ENCODE assay signal across 12 cellular contexts in the genomic region with DNA sequence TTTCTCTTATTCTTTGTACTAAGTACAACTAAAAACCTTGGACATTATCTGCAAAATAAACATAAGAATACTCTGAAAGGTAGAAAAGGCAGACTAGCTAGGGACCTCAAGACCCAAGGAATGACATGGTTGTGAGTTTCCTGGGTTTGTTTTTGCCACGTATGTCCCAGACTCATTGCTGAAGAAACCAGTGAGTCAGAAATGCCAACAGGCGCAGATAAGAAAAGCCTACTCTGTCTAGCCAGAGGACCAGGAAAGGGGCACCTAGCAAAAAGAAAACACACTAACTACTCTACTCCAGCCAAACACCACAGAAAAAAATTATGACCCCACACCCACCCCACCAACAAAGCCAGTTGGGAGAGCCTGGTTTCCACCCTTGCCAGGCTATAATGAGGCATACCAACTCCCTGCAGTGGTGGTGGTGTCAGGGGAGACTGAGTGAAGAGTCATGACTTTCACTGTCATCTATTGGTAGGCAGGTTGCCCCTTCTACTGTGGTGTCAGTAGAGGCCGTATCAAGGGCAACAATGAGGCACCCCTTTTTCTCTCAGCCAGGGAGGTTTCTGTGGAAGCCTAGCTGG. TPM values are rescaled to one million over a fixed set of nuclear protein-coding genes. Genes with fewer than 3 reads are reported as not detected.
A peak's percentile ranks its signal among the peaks of the same experiment; 100 is the strongest.
DNase-seq lines count a peak whose midpoint lies in the region; ATAC-seq lines count a peak whose summit lies in the region.
"Had no signal": no experiment of that assay in that cellular context is flagged by ENCODE, and none has a peak within 500 bp of the region (broad histone marks: within the 10 kb centered on the region; RNA-seq: fewer than 3 reads in every experiment).

No MANE protein-coding gene starts in this region.

- ATAC-seq in aorta (ENCODE audit: low FRiP score) (peak; percentile 50), HG03175 (IDR thresholded peaks at IDR 0.05; ENCODE audit: unreplicated experiment) (no peak), HG03520 (IDR thresholded peaks at IDR 0.05; ENCODE audit: unreplicated experiment) (no peak)

- no peak overlapping the region for H3K9ac ChIP-seq in adipocyte (ENCODE audit: low read length)

- 21 to 38% methylated on average over 3 of the region's 3 CpGs for WGBS in aorta, 2 donors

- peak; percentile 49 for DNase-seq in stimulated activated CD4-positive, alpha-beta T cell treated with anti-CD3 and anti-CD28 coated beads, Interleukin-1b, Interleukin-23, amount 100 ng/mL, for 48 hours
- no peak for DNase-seq in stimulated activated CD4-positive, alpha-beta T cell treated with anti-CD3 and anti-CD28 coated beads, Interleukin-4, amount 100 ng/mL, for 1 hour
- DNase-seq in adipocyte (ENCODE audit: low read depth), result peak; percentile 70
- DNase-seq in iris pigment epithelial cell (ENCODE audit: low read depth), result peak; percentile 79
- DNase-seq in aorta, result no peak
- DNase-seq in HUDEP-2 (lab: John Stamatoyannopoulos, UW; ENCODE audit: unreplicated experiment in 76 of 76), result no peak
- DNase-seq: activated CD4-positive, CD25-positive, alpha-beta regulatory T cell; CD4-positive, CD25-positive, alpha-beta regulatory T cell; SHP77 had no signal

- H3K9me3 ChIP-seq in adipocyte (ENCODE audit: control insufficient read depth, low read length), result peaks cover 12% of the 10 kb centered on the region
- no peaks in the 10 kb centered on the region for H3K9me3 ChIP-seq in aorta (ENCODE audit: control insufficient read depth, low read length)

- intact Hi-C loops in aorta (cut with DNase I), result no loop called here

- H3K36me3 ChIP-seq in adipocyte (ENCODE audit: control insufficient read depth, insufficient read depth, low read length, severe bottlenecking) (no peaks in the 10 kb centered on the region), aorta (ENCODE audit: control insufficient read depth in 1 of 2, insufficient read depth in 2 of 2, low read length in 1 of 2) (no peaks in the 10 kb centered on the region)

- no peaks in the 10 kb centered on the region for H3K4me1 ChIP-seq in adipocyte (ENCODE audit: control insufficient read depth, insufficient read depth, low read length)
- H3K4me1 ChIP-seq in aorta (ENCODE audit: control insufficient read depth in 1 of 2, insufficient read depth in 2 of 2, low read length in 2 of 2), result peaks cover 0 to 3% of the 10 kb centered on the region in 2 donors

- H3K27ac ChIP-seq in aorta (ENCODE audit: low read depth in 1 of 2, low read length in 2 of 2), result peak overlapping the region; percentile 61 to 98
- H3K27ac ChIP-seq: cardiac muscle cell had no signal

- H3K4me3 ChIP-seq in adipocyte (ENCODE audit: low read length) (no peak overlapping the region), aorta (ENCODE audit: low read length in 2 of 2) (no peak overlapping the region)
- H3K4me3 ChIP-seq: cardiac muscle cell had no signal

- H3K27me3 ChIP-seq in adipocyte (replicated peaks; ENCODE audit: control insufficient read depth, insufficient read depth, low read length), result peaks cover 10% of the 10 kb centered on the region
- no peaks in the 10 kb centered on the region for H3K27me3 ChIP-seq in aorta (ENCODE audit: control insufficient read depth in 1 of 2, insufficient read depth in 2 of 2, low read length in 1 of 2)
- H3K27me3 ChIP-seq: cardiac muscle cell had no signal

RNA-seq across cellular contexts. Expression of gene MTMR1, which starts 10.9 kb away (rescaled TPM):
- total RNA-seq in aorta, result 10 to 100 TPM; 24.0 to 24.2 TPM
- polyA plus RNA-seq in aorta, result 10 to 100 TPM; 10.2 to 13.4 TPM

Comparison
In these comparisons a context has a peak if more than half of its experiments do, and no peak if none do; other contexts are left out.
1. DNase-seq: peak in stimulated activated CD4-positive, alpha-beta T cell treated with anti-CD3 and anti-CD28 coated beads, Interleukin-1b, Interleukin-23, amount 100 ng/mL, for 48 hours (single experiment), adipocyte (single experiment) and iris pigment epithelial cell (single experiment); none in stimulated activated CD4-positive, alpha-beta T cell treated with anti-CD3 and anti-CD28 coated beads, Interleukin-4, amount 100 ng/mL, for 1 hour (single experiment), aorta (0 of 2) and HUDEP-2 (0 of 76).